Comparison of ENCODE assay signal across 11 cellular contexts in the genomic region with DNA sequence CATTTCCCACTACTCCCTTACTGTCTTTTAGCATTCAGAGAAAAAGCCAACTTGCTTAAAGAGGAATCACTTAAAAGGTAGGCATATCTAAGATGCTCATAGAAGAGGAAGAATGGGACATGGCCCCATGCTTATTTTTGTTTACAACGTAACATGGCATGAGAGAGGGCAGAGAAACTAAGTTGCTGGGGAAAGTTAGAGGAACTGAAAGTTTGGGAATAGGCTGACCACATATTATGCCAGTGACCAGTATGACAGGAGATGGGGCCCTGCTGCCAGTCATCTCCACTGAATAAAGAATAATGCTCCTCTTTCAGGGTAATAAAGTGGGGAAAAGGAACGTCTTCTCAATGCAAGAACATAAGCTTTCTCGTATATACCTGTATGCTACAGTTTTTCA. TPM values are rescaled to one million over a fixed set of nuclear protein-coding genes. Genes with fewer than 3 reads are reported as not detected.
DNase-seq lines count a peak whose midpoint lies in the region; ATAC-seq, FAIRE-seq and TF ChIP-seq lines count a peak whose summit lies in the region.
"Had no signal": no experiment of that assay in that cellular context is flagged by ENCODE, and none has a peak within 500 bp of the region (broad histone marks: within the 10 kb centered on the region; RNA-seq: fewer than 3 reads in every experiment).

No MANE protein-coding gene starts in this region.

- H3K36me3 ChIP-seq in ACC112 (ENCODE audit: insufficient read depth, low read length) (no peaks in the 10 kb centered on the region), HEK293 (ENCODE audit: control insufficient read depth in 2 of 2, insufficient read depth in 1 of 2, low read length in 2 of 2) (no peaks in the 10 kb centered on the region), astrocyte (ENCODE audit: insufficient read depth, low read length) (no peaks in the 10 kb centered on the region), mesenchymal stem cell (ENCODE audit: control insufficient read depth in 1 of 2, insufficient read depth in 2 of 2, low read depth in 1 of 2, low read length in 2 of 2) (no peaks in the 10 kb centered on the region)
- H3K36me3 ChIP-seq: left ventricle myocardium inferior had no signal

- H4K20me1 ChIP-seq in astrocyte (ENCODE audit: insufficient read depth, low read length), result no peaks in the 10 kb centered on the region

- H3K9me3 ChIP-seq in HEK293 (ENCODE audit: control insufficient read depth, insufficient read depth, low read depth, low read length) (no peaks in the 10 kb centered on the region), astrocyte (ENCODE audit: insufficient read depth, low read depth, low read length) (no peaks in the 10 kb centered on the region), mesenchymal stem cell (ENCODE audit: control insufficient read depth, low read length) (no peaks in the 10 kb centered on the region)
- H3K9me3 ChIP-seq: left ventricle myocardium inferior had no signal

- ATAC-seq in GM21381 (IDR thresholded peaks at IDR 0.05; ENCODE audit: unreplicated experiment), result no peak

- H4K8ac ChIP-seq in mesenchymal stem cell (ENCODE audit: low read length), result no peak overlapping the region

- 93% methylated on average over 3 of the region's 3 CpGs for WGBS in mesenchymal stem cell

- H2BK12ac ChIP-seq in mesenchymal stem cell (ENCODE audit: low read length in 2 of 2), result no peak overlapping the region

- H2AFZ ChIP-seq in ACC112 (ENCODE audit: low read length, unreplicated experiment) (no peak overlapping the region), astrocyte (ENCODE audit: low read depth, low read length) (no peak overlapping the region), mesenchymal stem cell (ENCODE audit: low read depth, low read length) (no peak overlapping the region)

- no peak overlapping the region for H3K27ac Mint-ChIP-seq in astrocyte (ENCODE audit: unreplicated experiment)

- H2BK120ac ChIP-seq in mesenchymal stem cell (ENCODE audit: low read depth, low read length), result no peak overlapping the region

- peak overlapping the region; percentile 90 for H3K4me3 Mint-ChIP-seq in astrocyte (ENCODE audit: unreplicated experiment)

- no peak for DNase-seq in astrocyte (ENCODE audit: low read depth)
- DNase-seq in mesenchymal stem cell, result peak; percentile 38
- no peak for DNase-seq in central memory CD4-positive, alpha-beta T cell
- no peak for DNase-seq in anterior cingulate cortex (lab: John Stamatoyannopoulos, UW)
- DNase-seq in A172 (ENCODE audit: low spot score), result no peak
- DNase-seq: left ventricle myocardium inferior; RPMI8226; stimulated activated CD4-positive, alpha-beta T cell treated with anti-CD3 and anti-CD28 coated beads, Interleukin-15, amount 100 ng/mL, for 24 hours had no signal

- H3K4me2 ChIP-seq in astrocyte (ENCODE audit: low read length) (peak overlapping the region; percentile 21), mesenchymal stem cell (ENCODE audit: low read length, poor library complexity, severe bottlenecking) (peak overlapping the region; percentile 31)

- H3K79me2 ChIP-seq in ACC112 (ENCODE audit: control insufficient read depth, insufficient read depth, low read length, unreplicated experiment) (no peaks in the 10 kb centered on the region), astrocyte (ENCODE audit: insufficient read depth, low read length) (peaks cover 8% of the 10 kb centered on the region)

- H3K18ac ChIP-seq in mesenchymal stem cell (ENCODE audit: low read depth in 1 of 2, low read length in 2 of 2), result no peak overlapping the region

- H3K27me3 ChIP-seq in ACC112 (ENCODE audit: insufficient read depth, low read length), result no peaks in the 10 kb centered on the region
- H3K27me3 ChIP-seq in astrocyte (ENCODE audit: insufficient read depth, low read length), result no peaks in the 10 kb centered on the region
- no peaks in the 10 kb centered on the region for H3K27me3 ChIP-seq in mesenchymal stem cell (ENCODE audit: control insufficient read depth in 1 of 2, insufficient read depth in 1 of 2, low read length in 2 of 2)

- H3K4me1 Mint-ChIP-seq in astrocyte (ENCODE audit: low read depth, unreplicated experiment), result peaks cover 32% of the 10 kb centered on the region

- H3K4me3 ChIP-seq in ACC112 (ENCODE audit: low read depth, low read length), result peak overlapping the region; percentile 79
- H3K4me3 ChIP-seq in HEK293 (ENCODE audit: low read depth, low read length), result peak overlapping the region; percentile 86
- no peak overlapping the region for H3K4me3 ChIP-seq in astrocyte (ENCODE audit: insufficient read depth, low read depth, low read length)
- peak overlapping the region in 1 of 2 experiments; percentile 90 for H3K4me3 ChIP-seq in mesenchymal stem cell (ENCODE audit: insufficient read depth in 1 of 2, low read depth in 1 of 2, low read length in 2 of 2)

- H3K27me3 Mint-ChIP-seq in astrocyte (ENCODE audit: low read depth, unreplicated experiment), result no peaks in the 10 kb centered on the region

- H3K79me1 ChIP-seq in mesenchymal stem cell (replicated peaks; ENCODE audit: low read length, poor library complexity, severe bottlenecking), result peaks cover 15% of the 10 kb centered on the region

- H2AK5ac ChIP-seq in mesenchymal stem cell (ENCODE audit: low read length, severe bottlenecking), result no peak overlapping the region

- H2BK15ac ChIP-seq in mesenchymal stem cell (ENCODE audit: low read depth, poor library complexity, severe bottlenecking), result no peak overlapping the region

- no peak overlapping the region for H2BK5ac ChIP-seq in mesenchymal stem cell (ENCODE audit: low read depth, low read length, poor library complexity, severe bottlenecking)

- no peak overlapping the region for H3K4ac ChIP-seq in mesenchymal stem cell (ENCODE audit: low read depth in 1 of 2, low read length in 2 of 2)

- CTCF ChIA-PET in HEK293 (lab: Yijun Ruan, JAX), result interaction anchor here (0.6 to 1.2 kb wide), 7 partner anchors 8 to 1829 kb away, joined by 3 to 5 read pairs (median 3); no protein-coding TSS in a partner anchor

- peaks cover 3% of the 10 kb centered on the region for H3K36me3 Mint-ChIP-seq in astrocyte (ENCODE audit: low read depth, unreplicated experiment)

- H3K27ac ChIP-seq in ACC112 (ENCODE audit: low read depth, low read length) (peak overlapping the region; percentile 21; the same call in 1 of the 2 replicates), HEK293 (ENCODE audit: extremely low read depth, low read depth, low read length) (no peak overlapping the region), astrocyte (ENCODE audit: low read depth, low read length) (no peak overlapping the region), mesenchymal stem cell (ENCODE audit: low read length, poor library complexity, severe bottlenecking) (no peak overlapping the region)
- H3K27ac ChIP-seq: left ventricle myocardium inferior had no signal

- H3K23ac ChIP-seq in mesenchymal stem cell (ENCODE audit: low read length in 2 of 2), result no peak overlapping the region

- POLR2A ChIA-PET in HEK293 (lab: Yijun Ruan, JAX), result interaction anchor here (1.1 kb wide), 1 partner anchor 14 kb away, joined by 3 read pairs; no protein-coding TSS in a partner anchor

- no peak for FAIRE-seq in astrocyte (lab: Jason Lieb, UNC)

- no peaks in the 10 kb centered on the region for H3K9me3 Mint-ChIP-seq in astrocyte (ENCODE audit: unreplicated experiment)

- peaks cover 39% of the 10 kb centered on the region for H3K4me1 ChIP-seq in ACC112 (ENCODE audit: control insufficient read depth, insufficient read depth, low read length, unreplicated experiment)
- H3K4me1 ChIP-seq in HEK293 (ENCODE audit: control insufficient read depth, insufficient read depth, low read length), result peaks cover 5% of the 10 kb centered on the region
- peaks cover 27% of the 10 kb centered on the region for H3K4me1 ChIP-seq in astrocyte (ENCODE audit: insufficient read depth, low read length)
- H3K4me1 ChIP-seq in mesenchymal stem cell (ENCODE audit: control insufficient read depth, insufficient read depth, low read depth, low read length), result peaks cover 11% of the 10 kb centered on the region

- no peak overlapping the region for H4K91ac ChIP-seq in mesenchymal stem cell (ENCODE audit: low read length)

- no peak overlapping the region for H3K14ac ChIP-seq in mesenchymal stem cell (ENCODE audit: low read length in 2 of 2)

- TF ChIP-seq CTCF in HEK293 (tag by site-specific recombination; IDR thresholded peaks at IDR 0.05), result no peak
- TF ChIP-seq CTCF in astrocyte (IDR thresholded peaks at IDR 0.05; ENCODE audit: insufficient read depth, low read depth, low read length), result no peak

- H3K9ac ChIP-seq in astrocyte (ENCODE audit: low read length), result no peak overlapping the region
- peak overlapping the region; percentile 90 for H3K9ac ChIP-seq in mesenchymal stem cell (ENCODE audit: low read length)

TF ChIP-seq in HEK293, 187 proteins besides CTCF, POLR2A, EP300 and RAD21:
- TF ChIP-seq PRDM1 (tag by site-specific recombination; IDR thresholded peaks at IDR 0.05) (peak; percentile 77), ZNF311 (tag by site-specific recombination; IDR thresholded peaks at IDR 0.05; ENCODE audit: borderline replicate concordance) (no peak), ZNF19 (tag by site-specific recombination; IDR thresholded peaks at IDR 0.05; ENCODE audit: low read depth) (no peak), ZNF48 (tag by site-specific recombination; IDR thresholded peaks at IDR 0.05) (no peak), ZNF112 (tag by site-specific recombination; IDR thresholded peaks at IDR 0.05) (no peak)
- TF ChIP-seq, protein P1, sequence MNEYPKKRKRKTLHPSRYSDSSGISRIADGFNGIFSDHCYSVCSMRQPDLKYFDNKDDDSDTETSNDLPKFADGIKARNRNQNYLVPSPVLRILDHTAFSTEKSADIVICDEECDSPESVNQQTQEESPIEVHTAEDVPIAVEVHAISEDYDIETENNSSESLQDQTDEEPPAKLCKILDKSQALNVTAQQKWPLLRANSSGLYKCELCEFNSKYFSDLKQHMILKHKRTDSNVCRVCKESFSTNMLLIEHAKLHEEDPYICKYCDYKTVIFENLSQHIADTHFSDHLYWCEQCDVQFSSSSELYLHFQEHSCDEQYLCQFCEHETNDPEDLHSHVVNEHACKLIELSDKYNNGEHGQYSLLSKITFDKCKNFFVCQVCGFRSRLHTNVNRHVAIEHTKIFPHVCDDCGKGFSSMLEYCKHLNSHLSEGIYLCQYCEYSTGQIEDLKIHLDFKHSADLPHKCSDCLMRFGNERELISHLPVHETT (tag by site-specific recombination; IDR thresholded peaks at IDR 0.05), result no peak

RNA-seq across cellular contexts. Expression of a gene that starts 1.9 kb away (rescaled TPM):
- total RNA-seq in astrocyte, result 7.3 and 7.5 TPM in 2 replicates
- 7.8 TPM for polyA plus RNA-seq in mesenchymal stem cell (2013, experiment 1 of 2)
- polyA plus RNA-seq in mesenchymal stem cell (2013, experiment 2 of 2), result 8.1 TPM
- total RNA-seq in A172 (2014; rRNA removed; shearing (Covaris generic)), result 7.0 and 8.2 TPM in 2 replicates

RNA-seq across cellular contexts. Expression of a gene that starts 2.3 kb away (rescaled TPM):
- total RNA-seq in astrocyte, result 2.8 and 3.6 TPM in 2 replicates
- polyA plus RNA-seq in mesenchymal stem cell (2013, experiment 1 of 2), result 1.1 TPM
- 1.1 TPM for polyA plus RNA-seq in mesenchymal stem cell (2013, experiment 2 of 2)
- not detected in 2 replicates for total RNA-seq in A172 (2014; rRNA removed; shearing (Covaris generic))

RNA-seq across cellular contexts. Expression of a gene that starts 15.4 kb away (rescaled TPM):
- 16.1 and 16.6 TPM in 2 replicates for total RNA-seq in astrocyte
- 9.8 TPM for polyA plus RNA-seq in mesenchymal stem cell (2013, experiment 1 of 2)
- polyA plus RNA-seq in mesenchymal stem cell (2013, experiment 2 of 2), result 10.0 TPM
- 21.9 and 27.6 TPM in 2 replicates for total RNA-seq in A172 (2014; rRNA removed; shearing (Covaris generic))
